In genomic region chr17:27810902-27811557, GRCh38 we compare ENCODE assay signal across 21 cellular contexts. TPM values are rescaled to one million over a fixed set of nuclear protein-coding genes. Genes with fewer than 3 reads are reported as not detected.
DNase-seq lines count a peak whose midpoint lies in the region; ATAC-seq, FAIRE-seq and TF ChIP-seq lines count a peak whose summit lies in the region.
"Had no signal": no experiment of that assay in that cellular context is flagged by ENCODE, and none has a peak within 500 bp of the region (broad histone marks: within the 10 kb centered on the region; RNA-seq: fewer than 3 reads in every experiment).

No MANE protein-coding gene starts in this region.

- POLR2A ChIA-PET in activated naive CD8-positive, alpha-beta T cell treated with anti-CD3 and anti-CD28 coated beads, Interleukin-2, amount 10 ng/mL, durations not matched to agents 7 days and 5 days (lab: Charles Lee), result interaction anchor here (1.3 kb wide), 1 partner anchor 36 kb away, joined by 4 read pairs; no protein-coding TSS in a partner anchor
- POLR2A ChIA-PET in HepG2 (lab: Yijun Ruan, JAX), result no interaction called here

- no peak for ATAC-seq in activated naive CD8-positive, alpha-beta T cell treated with anti-CD3 and anti-CD28 coated beads, Interleukin-2, amount 10 ng/mL, durations not matched to agents 7 days and 5 days (ENCODE audit: low read depth)
- no peak for ATAC-seq in HepG2
- ATAC-seq: HCT116 had no signal

- H3K79me2 ChIP-seq in MM.1S (ENCODE audit: low read length) (no peaks in the 10 kb centered on the region), HepG2 (ENCODE audit: insufficient read depth, low read length) (no peaks in the 10 kb centered on the region)

- peak overlapping the region; percentile 65 for H2AFZ ChIP-seq in MM.1S (ENCODE audit: low read length)
- no peak overlapping the region for H2AFZ ChIP-seq in HepG2 (ENCODE audit: low read length)

- TF ChIP-seq POLR2A in HepG2 (IDR thresholded peaks at IDR 0.05; ENCODE audit: insufficient read depth in 1 of 2, low read depth in 2 of 2, low read length in 2 of 2), result no peak

- FAIRE-seq in HepG2 (lab: Jason Lieb, UNC), result no peak
- FAIRE-seq: A549, small intestine had no signal

- TF ChIP-seq CTCF in MM.1S (IDR thresholded peaks at IDR 0.05; ENCODE audit: low read length), result no peak
- no peak for TF ChIP-seq CTCF in HepG2 (CRISPR knock-in tag; IDR thresholded peaks at IDR 0.05)

- no peak for TF ChIP-seq RAD21 in HepG2 (CRISPR knock-in tag; IDR thresholded peaks at IDR 0.05)

- 51% methylated on average over 10 of the region's 10 CpGs for WGBS in HepG2 (ENCODE audit: low lambda C conversion rate)

- H3K4me2 ChIP-seq in MM.1S (ENCODE audit: low read depth, low read length) (peak overlapping the region; percentile 80; the same call in 1 of the 2 replicates), HepG2 (ENCODE audit: low read depth, low read length) (no peak overlapping the region)
- H3K4me2 ChIP-seq: A549 had no signal

- H3K4me3 ChIP-seq in MM.1S (ENCODE audit: low read length) (no peak overlapping the region), mucosa of rectum (ENCODE audit: low read length in 2 of 2) (peak overlapping the region in 1 of 2 donors; percentile 15), HepG2 (replicated peaks in 1 of 3; ENCODE audit: insufficient read depth in 1 of 3, low read depth in 2 of 3, low read length in 3 of 3) (no peak overlapping the region)
- H3K4me3 ChIP-seq: A549, lung had no signal

- H3K9ac ChIP-seq in MM.1S (ENCODE audit: low read length) (no peak overlapping the region), mucosa of rectum (ENCODE audit: low read depth in 1 of 2, low read length in 2 of 2) (no peak overlapping the region), HepG2 (ENCODE audit: insufficient read depth, low read depth, low read length) (no peak overlapping the region)

- H3K27me3 Mint-ChIP-seq in activated CD4-positive, alpha-beta T cell treated with anti-CD3 and anti-CD28 coated beads, Interleukin-2, amount 10 ng/mL, durations not matched to agents 24 days and 14 days, result no peaks in the 10 kb centered on the region
- H3K27me3 Mint-ChIP-seq in activated naive CD8-positive, alpha-beta T cell treated with anti-CD3 and anti-CD28 coated beads, Interleukin-2, amount 10 ng/mL, durations not matched to agents 7 days and 5 days, result peaks cover 2% of the 10 kb centered on the region
- H3K27me3 Mint-ChIP-seq: dendritic cell treated with granulocyte-macrophage colony-stimulating factor and Interleukin-4, amounts not matched to agents 40 ng/mL and 50 ng/mL, for 4 days had no signal

- peaks cover 4% of the 10 kb centered on the region; the same call in 1 of the 2 replicates for H3F3A ChIP-seq in MM.1S (ENCODE audit: insufficient read depth, low read length)

- H3K36me3 ChIP-seq in MM.1S (replicated peaks; ENCODE audit: insufficient read depth, low read length) (no peaks in the 10 kb centered on the region), mucosa of rectum (ENCODE audit: control insufficient read depth in 2 of 2, insufficient read depth in 2 of 2, low read length in 2 of 2) (no peaks in the 10 kb centered on the region), HepG2 (replicated peaks in 1 of 2; ENCODE audit: control insufficient read depth in 1 of 2, insufficient read depth in 2 of 2, low read length in 2 of 2) (no peaks in the 10 kb centered on the region)

- intact Hi-C loops in activated CD4-positive, alpha-beta T cell treated with anti-CD3 and anti-CD28 coated beads, Interleukin-2, amount 10 ng/mL, durations not matched to agents 24 days and 14 days (cut with micrococcal nuclease), result no loop called here
- intact Hi-C loops in HepG2 (cut with micrococcal nuclease; ENCODE audit: unreplicated experiment), result no loop called here

- H3K9me3 ChIP-seq in MM.1S (replicated peaks; ENCODE audit: insufficient read depth, low read length) (no peaks in the 10 kb centered on the region), mucosa of rectum (ENCODE audit: control insufficient read depth in 2 of 2, low read length in 2 of 2) (no peaks in the 10 kb centered on the region), HepG2 (ENCODE audit: low read length) (no peaks in the 10 kb centered on the region)
- H3K9me3 ChIP-seq: A549 had no signal

- BruUV-seq in HepG2 (replicated peaks; lab: Mats Ljungman, UMichigan), result no TSS peak

- no peak for DNase-seq in activated CD4-positive, alpha-beta T cell treated with anti-CD3 and anti-CD28 coated beads, Interleukin-2, amount 10 ng/mL, durations not matched to agents 24 days and 14 days
- no peak for DNase-seq in activated CD4-positive, alpha-beta T cell treated with anti-CD3 and anti-CD28 coated beads for 48 hours
- DNase-seq in MM.1S (no peak), caudate nucleus (lab: John Stamatoyannopoulos, UW) (no peak), HepG2 (ENCODE audit: low spot score) (no peak)
- DNase-seq in activated naive CD8-positive, alpha-beta T cell treated with anti-CD3 and anti-CD28 coated beads, Interleukin-2, amount 10 ng/mL, durations not matched to agents 7 days and 5 days, result no peak
- no peak for DNase-seq in stimulated activated CD4-positive, alpha-beta T cell treated with anti-CD3 and anti-CD28 coated beads, Interleukin-4, amount 100 ng/mL, for 24 hours
- DNase-seq: aorta, KBM-7, NCI-H1436, NCI-H748 treated with DMSO at 0.1 percent for 48 hours, occipital lobe, Right ventricle myocardium superior, substantia nigra, T1000 had no signal

- H3K4me1 ChIP-seq in MM.1S (ENCODE audit: low read length) (peaks cover 35% of the 10 kb centered on the region), mucosa of rectum (ENCODE audit: control insufficient read depth in 2 of 2, insufficient read depth in 2 of 2, low read length in 2 of 2) (peaks cover 31 to 44% of the 10 kb centered on the region in 2 donors), HepG2 (ENCODE audit: insufficient read depth, low read length) (0 out of 2 replicates have a peak, but pooled peaks cover 9% of the 10 kb centered on the region)
- H3K4me1 ChIP-seq: A549 had no signal

- H3K27ac ChIP-seq in MM.1S (ENCODE audit: low read length) (no peak overlapping the region), mucosa of rectum (ENCODE audit: low read depth in 2 of 2, low read length in 2 of 2) (peak overlapping the region; percentile 69 to 75), caudate nucleus (ENCODE audit: low read depth, low read length) (no peak overlapping the region), HepG2 (ENCODE audit: extremely low read length, insufficient read depth, low read length) (no peak overlapping the region)
- H3K27ac ChIP-seq: A549 had no signal

- peaks cover 44% of the 10 kb centered on the region for H3K4me1 Mint-ChIP-seq in activated CD4-positive, alpha-beta T cell treated with anti-CD3 and anti-CD28 coated beads, Interleukin-2, amount 10 ng/mL, durations not matched to agents 24 days and 14 days
- peaks cover 34% of the 10 kb centered on the region for H3K4me1 Mint-ChIP-seq in activated naive CD8-positive, alpha-beta T cell treated with anti-CD3 and anti-CD28 coated beads, Interleukin-2, amount 10 ng/mL, durations not matched to agents 7 days and 5 days

- H3K27me3 ChIP-seq in MM.1S (replicated peaks; ENCODE audit: insufficient read depth, low read length) (no peaks in the 10 kb centered on the region), mucosa of rectum (ENCODE audit: control insufficient read depth in 2 of 2, insufficient read depth in 2 of 2, low read length in 2 of 2) (no peaks in the 10 kb centered on the region), HepG2 (ENCODE audit: control insufficient read depth in 1 of 2, insufficient read depth in 2 of 2, low read length in 2 of 2) (0 out of 5 replicates have a peak, but pooled peaks cover under 1 to 9% of the 10 kb centered on the region in 2 experiments)

- peak overlapping the region; percentile 91 for H3K27ac Mint-ChIP-seq in activated CD4-positive, alpha-beta T cell treated with anti-CD3 and anti-CD28 coated beads, Interleukin-2, amount 10 ng/mL, durations not matched to agents 24 days and 14 days
- H3K27ac Mint-ChIP-seq in activated naive CD8-positive, alpha-beta T cell treated with anti-CD3 and anti-CD28 coated beads, Interleukin-2, amount 10 ng/mL, durations not matched to agents 7 days and 5 days, result peak overlapping the region; percentile 99
- H3K27ac Mint-ChIP-seq: dendritic cell treated with granulocyte-macrophage colony-stimulating factor and Interleukin-4, amounts not matched to agents 40 ng/mL and 50 ng/mL, for 4 days had no signal

- H3K36me3 Mint-ChIP-seq in activated CD4-positive, alpha-beta T cell treated with anti-CD3 and anti-CD28 coated beads, Interleukin-2, amount 10 ng/mL, durations not matched to agents 24 days and 14 days (ENCODE audit: low read depth), result peaks cover 1% of the 10 kb centered on the region
- H3K36me3 Mint-ChIP-seq in activated naive CD8-positive, alpha-beta T cell treated with anti-CD3 and anti-CD28 coated beads, Interleukin-2, amount 10 ng/mL, durations not matched to agents 7 days and 5 days, result peaks cover 24% of the 10 kb centered on the region

- CTCF ChIA-PET in HepG2 (lab: Yijun Ruan, JAX; ENCODE audit: low intra/inter-chr PET ratio, low total read pairs), result no interaction called here

- no peaks in the 10 kb centered on the region for H4K20me1 ChIP-seq in MM.1S (ENCODE audit: insufficient read depth, low read length)
- no peaks in the 10 kb centered on the region for H4K20me1 ChIP-seq in HepG2 (ENCODE audit: insufficient read depth, low read length)

- no peak for TF ChIP-seq EP300 in HepG2 (IDR thresholded peaks at IDR 0.05; ENCODE audit: low read depth in 2 of 2, low read length in 2 of 2)
- TF ChIP-seq EP300 in HepG2 (CRISPR knock-in tag; IDR thresholded peaks at IDR 0.05; ENCODE audit: borderline replicate concordance), result no peak

- peaks cover 13% of the 10 kb centered on the region for H3K9me3 Mint-ChIP-seq in activated CD4-positive, alpha-beta T cell treated with anti-CD3 and anti-CD28 coated beads, Interleukin-2, amount 10 ng/mL, durations not matched to agents 24 days and 14 days
- peaks cover 4% of the 10 kb centered on the region for H3K9me3 Mint-ChIP-seq in activated naive CD8-positive, alpha-beta T cell treated with anti-CD3 and anti-CD28 coated beads, Interleukin-2, amount 10 ng/mL, durations not matched to agents 7 days and 5 days

- H3K9me2 ChIP-seq in MM.1S (replicated peaks; ENCODE audit: insufficient read depth, low read length), result no peaks in the 10 kb centered on the region

- in situ Hi-C loops in HepG2 (cut with HindIII; ENCODE audit: extremely low pct_ligation_motif_present, low pct_unique_long_range_greater_than_20kb), result no loop called here

- peak overlapping the region; percentile 72 for H3K4me3 Mint-ChIP-seq in activated CD4-positive, alpha-beta T cell treated with anti-CD3 and anti-CD28 coated beads, Interleukin-2, amount 10 ng/mL, durations not matched to agents 24 days and 14 days
- H3K4me3 Mint-ChIP-seq in activated naive CD8-positive, alpha-beta T cell treated with anti-CD3 and anti-CD28 coated beads, Interleukin-2, amount 10 ng/mL, durations not matched to agents 7 days and 5 days, result no peak overlapping the region
- H3K4me3 Mint-ChIP-seq: dendritic cell treated with granulocyte-macrophage colony-stimulating factor and Interleukin-4, amounts not matched to agents 40 ng/mL and 50 ng/mL, for 4 days had no signal

RNA-seq across cellular contexts. Expression of gene NOS2, which starts 10.7 kb away (rescaled TPM):
- 0.05 TPM in 1 of 2 replicates, not detected in the other for total RNA-seq in activated CD4-positive, alpha-beta T cell treated with anti-CD3 and anti-CD28 coated beads, Interleukin-2, amount 10 ng/mL, durations not matched to agents 24 days and 14 days
- total RNA-seq in activated naive CD8-positive, alpha-beta T cell treated with anti-CD3 and anti-CD28 coated beads, Interleukin-2, amount 10 ng/mL, durations not matched to agents 7 days and 5 days, result under 1 TPM; 0.09 to 0.30 TPM
- 0.02 TPM in 1 of 2 replicates, not detected in the other for total RNA-seq in HepG2 (2016; rRNA removed; fragmentation: Illumina TruSeq; extraction: Trizol)
- total RNA-seq in HepG2 (2016; cell fraction: cytosol; rRNA removed; fragmentation: Illumina TruSeq; extraction: Trizol; ENCODE audit: low read depth), result not detected in 2 replicates
- total RNA-seq in HepG2 (2016; cell fraction: insoluble cytoplasmic fraction; rRNA removed; fragmentation: Illumina TruSeq; extraction: Trizol), result not detected in 2 replicates
- not detected in 2 replicates for total RNA-seq in HepG2 (2016; cell fraction: membrane; rRNA removed; fragmentation: Illumina TruSeq; extraction: Trizol)
- total RNA-seq in HepG2 (2016; cell fraction: nucleus; rRNA removed; fragmentation: Illumina TruSeq; extraction: Trizol), result not detected in 2 replicates
- polyA plus RNA-seq in HepG2 (2011; rRNA removed), result 0.03 TPM in 1 of 2 replicates, not detected in the other
- polyA plus RNA-seq in HepG2 (2011; cell fraction: cytosol; rRNA removed), result not detected in 2 replicates
- polyA plus RNA-seq in HepG2 (2011; cell fraction: nucleus; rRNA removed), result not detected in 2 replicates
- polyA plus RNA-seq in HepG2 (2012), result not detected in 2 replicates
- polyA plus RNA-seq in HepG2 (2016; cell fraction: cytosol; fragmentation: Illumina TruSeq; extraction: Trizol; ENCODE audit: low read depth), result not detected in 2 replicates
- polyA plus RNA-seq in HepG2 (2016; cell fraction: insoluble cytoplasmic fraction; fragmentation: Illumina TruSeq; extraction: Trizol; ENCODE audit: low read depth), result not detected in 2 replicates
- polyA plus RNA-seq in HepG2 (2016; cell fraction: membrane; fragmentation: Illumina TruSeq; extraction: Trizol; ENCODE audit: low read depth), result not detected in 2 replicates
- polyA plus RNA-seq in HepG2 (2016; cell fraction: nucleus; fragmentation: Illumina TruSeq; extraction: Trizol; ENCODE audit: insufficient read depth, low read depth), result not detected in 2 replicates
- not detected in 2 replicates for polyA minus RNA-seq in HepG2 (2011; rRNA and poly(A)+ RNA removed; ENCODE audit: low replicate concordance)
- polyA minus RNA-seq in HepG2 (2011; cell fraction: cytosol; rRNA and poly(A)+ RNA removed), result not detected in 2 replicates
- polyA minus RNA-seq in HepG2 (2011; cell fraction: nucleus; rRNA and poly(A)+ RNA removed), result not detected in 2 replicates

Comparison
In these comparisons a context has a peak if more than half of its experiments do, and no peak if none do; other contexts are left out.
1. H3K27ac ChIP-seq: peak in mucosa of rectum (2 of 2); none in MM.1S (single experiment), caudate nucleus (single experiment) and HepG2 (single experiment).